ENCODE assay signal across 17 cellular contexts in genomic region chr16:563072-563644, GRCh38. TPM values are rescaled to one million over a fixed set of nuclear protein-coding genes. Genes with fewer than 3 reads are reported as not detected.
DNase-seq lines count a peak whose midpoint lies in the region; ATAC-seq, FAIRE-seq and TF ChIP-seq lines count a peak whose summit lies in the region.
"Had no signal": no experiment of that assay in that cellular context is flagged by ENCODE, and none has a peak within 500 bp of the region (broad histone marks: within the 10 kb centered on the region; RNA-seq: fewer than 3 reads in every experiment).

No MANE protein-coding gene starts in this region.

- H3K4me2 ChIP-seq in HepG2 (ENCODE audit: low read depth, low read length) = no peak overlapping the region
- H3K4me2 ChIP-seq: KMS-11 had no signal

- no peaks in the 10 kb centered on the region for H3K79me2 ChIP-seq in HepG2 (ENCODE audit: insufficient read depth, low read length)

- no peaks in the 10 kb centered on the region for H3K9me3 Mint-ChIP-seq in neural crest cell

- H3K4me3 ChIP-seq in HepG2 (replicated peaks in 1 of 3; ENCODE audit: insufficient read depth in 1 of 3, low read depth in 2 of 3, low read length in 3 of 3) (no peak overlapping the region; a peak in 1 of 6 replicates), right lobe of liver (no peak overlapping the region)
- H3K4me3 ChIP-seq: BLaER1 treated with 17β-estradiol and CSF1 and Interleukin-3, amounts not matched to agents 10 nM and 100 nM had no signal

- no peaks in the 10 kb centered on the region for H4K20me1 ChIP-seq in HepG2 (ENCODE audit: insufficient read depth, low read length)

- POLR2A ChIA-PET in HepG2 (lab: Yijun Ruan, JAX) = no interaction called here

- intact Hi-C loops in HepG2 (cut with micrococcal nuclease; ENCODE audit: unreplicated experiment) (no loop called here), right lobe of liver (cut with DNase I) (no loop called here)

- no peak for TF ChIP-seq POLR2A in HepG2 (IDR thresholded peaks at IDR 0.05; ENCODE audit: insufficient read depth in 1 of 2, low read depth in 2 of 2, low read length in 2 of 2)
- TF ChIP-seq POLR2A in right lobe of liver (IDR thresholded peaks at IDR 0.05) = no peak

- TF ChIP-seq RAD21 in HepG2 (CRISPR knock-in tag; IDR thresholded peaks at IDR 0.05) = no peak

- no peaks in the 10 kb centered on the region for H3K36me3 Mint-ChIP-seq in neural crest cell (ENCODE audit: low read depth)
- H3K36me3 Mint-ChIP-seq: CD4-positive, CD25-positive, alpha-beta regulatory T cell had no signal

- in situ Hi-C loops in HepG2 (cut with HindIII; ENCODE audit: extremely low pct_ligation_motif_present, low pct_unique_long_range_greater_than_20kb) = no loop called here

- no peak for TF ChIP-seq EP300 in HepG2 (IDR thresholded peaks at IDR 0.05; ENCODE audit: low read depth in 2 of 2, low read length in 2 of 2)
- TF ChIP-seq EP300 in HepG2 (CRISPR knock-in tag; IDR thresholded peaks at IDR 0.05; ENCODE audit: borderline replicate concordance) = no peak

- CTCF ChIA-PET in HepG2 (lab: Yijun Ruan, JAX; ENCODE audit: low intra/inter-chr PET ratio, low total read pairs) = no interaction called here

- H3K9me3 ChIP-seq in HepG2 (ENCODE audit: low read length) = no peaks in the 10 kb centered on the region
- H3K9me3 ChIP-seq in right lobe of liver = no peaks in the 10 kb centered on the region
- H3K9me3 ChIP-seq: BLaER1 treated with 17β-estradiol and CSF1 and Interleukin-3, amounts not matched to agents 10 nM and 100 nM had no signal

- H3K4me1 ChIP-seq in HepG2 (ENCODE audit: insufficient read depth, low read length) (peaks cover 73% of the 10 kb centered on the region), right lobe of liver (peaks cover 0 to 8% (median 0%) of the 10 kb centered on the region in 4 donors)

- H3K4me3 Mint-ChIP-seq in neural crest cell = peak overlapping the region; percentile 27

- H3K27me3 ChIP-seq in HepG2 (ENCODE audit: control insufficient read depth in 1 of 2, insufficient read depth in 2 of 2, low read length in 2 of 2) (peaks cover 18 to 61% of the 10 kb centered on the region in 2 experiments), right lobe of liver (no peaks in the 10 kb centered on the region)

- 36% methylated on average over 9 of the region's 30 CpGs for WGBS in HepG2 (ENCODE audit: low lambda C conversion rate)
- WGBS in right lobe of liver (ENCODE audit: insufficient coverage, low coverage, low lambda C conversion rate, missing lambda C conversion rate) = 62% methylated on average over 6 of the region's 30 CpGs

- peaks cover 36% of the 10 kb centered on the region for H3K27me3 Mint-ChIP-seq in neural crest cell (ENCODE audit: low read depth)

- H3K9ac ChIP-seq in HepG2 (ENCODE audit: insufficient read depth, low read depth, low read length) = no peak overlapping the region
- H3K9ac ChIP-seq: BLaER1 treated with 17β-estradiol and CSF1 and Interleukin-3, amounts not matched to agents 10 nM and 100 nM; KMS-11 had no signal

- H3K27ac Mint-ChIP-seq in neural crest cell (ENCODE audit: unreplicated experiment) = no peak overlapping the region

- BruUV-seq in HepG2 (replicated peaks; lab: Mats Ljungman, UMichigan) = no TSS peak

- H3K4me1 Mint-ChIP-seq in neural crest cell = peaks cover 8% of the 10 kb centered on the region

- ATAC-seq in HepG2 (no peak), right lobe of liver (no peak), HG03354 (IDR thresholded peaks at IDR 0.05; ENCODE audit: poor library complexity, severe bottlenecking, unreplicated experiment) (no peak)

- H3K27ac ChIP-seq in HepG2 (ENCODE audit: extremely low read length, insufficient read depth, low read length) (no peak overlapping the region), right lobe of liver (no peak overlapping the region)
- H3K27ac ChIP-seq: 22Rv1; BLaER1 treated with 17β-estradiol and CSF1 and Interleukin-3, amounts not matched to agents 10 nM and 100 nM; KMS-11 had no signal

- no peak overlapping the region for H2AFZ ChIP-seq in HepG2 (ENCODE audit: low read length)

- TF ChIP-seq CTCF in HepG2 (CRISPR knock-in tag; IDR thresholded peaks at IDR 0.05) (no peak), right lobe of liver (IDR thresholded peaks at IDR 0.05) (no peak), neural crest cell (conservative IDR thresholded peaks at IDR 0.05) (no peak)

- no peaks in the 10 kb centered on the region for H3K36me3 ChIP-seq in HepG2 (replicated peaks in 1 of 2; ENCODE audit: control insufficient read depth in 1 of 2, insufficient read depth in 2 of 2, low read length in 2 of 2)
- no peaks in the 10 kb centered on the region for H3K36me3 ChIP-seq in right lobe of liver
- H3K36me3 ChIP-seq: BLaER1 treated with 17β-estradiol and CSF1 and Interleukin-3, amounts not matched to agents 10 nM and 100 nM had no signal

- peak; percentile 33 for DNase-seq in DMS 273 (lab: John Stamatoyannopoulos, UW; ENCODE audit: unreplicated experiment)
- no peak for DNase-seq in DMS 273 treated with DMSO at 0.1 percent for 48 hours (lab: John Stamatoyannopoulos, UW)
- no peak for DNase-seq in HepG2 (ENCODE audit: low spot score)
- DNase-seq in right lobe of liver = no peak
- no peak for DNase-seq in neural crest cell (ENCODE audit: low read depth, low spot score)
- no peak for DNase-seq in dermis blood vessel endothelial cell
- DNase-seq: Calu3; CD4-positive, CD25-positive, alpha-beta regulatory T cell; DMS153; GF-D8 had no signal

- FAIRE-seq in HepG2 (lab: Jason Lieb, UNC) = no peak
- FAIRE-seq: GM19239, H1 had no signal

RNA-seq across cellular contexts. Expression of gene PRR35, which starts 3.0 kb away (rescaled TPM):
- total RNA-seq in HepG2 (2016; rRNA removed; fragmentation: Illumina TruSeq; extraction: Trizol) = 0.07 TPM in 1 of 2 replicates, not detected in the other
- total RNA-seq in HepG2 (2016; cell fraction: cytosol; rRNA removed; fragmentation: Illumina TruSeq; extraction: Trizol; ENCODE audit: low read depth) = not detected in 2 replicates
- not detected in 2 replicates for total RNA-seq in HepG2 (2016; cell fraction: insoluble cytoplasmic fraction; rRNA removed; fragmentation: Illumina TruSeq; extraction: Trizol)
- not detected in 2 replicates for total RNA-seq in HepG2 (2016; cell fraction: membrane; rRNA removed; fragmentation: Illumina TruSeq; extraction: Trizol)
- not detected in 2 replicates for total RNA-seq in HepG2 (2016; cell fraction: nucleus; rRNA removed; fragmentation: Illumina TruSeq; extraction: Trizol)
- 0.16 and 0.38 TPM in 2 replicates for polyA plus RNA-seq in HepG2 (2011; rRNA removed)
- 0.23 and 0.28 TPM in 2 replicates for polyA plus RNA-seq in HepG2 (2011; cell fraction: cytosol; rRNA removed)
- 0.81 and 1.2 TPM in 2 replicates for polyA plus RNA-seq in HepG2 (2011; cell fraction: nucleus; rRNA removed)
- polyA plus RNA-seq in HepG2 (2012) = 0.63 and 0.74 TPM in 2 replicates
- not detected in 2 replicates for polyA plus RNA-seq in HepG2 (2016; cell fraction: cytosol; fragmentation: Illumina TruSeq; extraction: Trizol; ENCODE audit: low read depth)
- polyA plus RNA-seq in HepG2 (2016; cell fraction: insoluble cytoplasmic fraction; fragmentation: Illumina TruSeq; extraction: Trizol; ENCODE audit: low read depth) = not detected in 2 replicates
- polyA plus RNA-seq in HepG2 (2016; cell fraction: membrane; fragmentation: Illumina TruSeq; extraction: Trizol; ENCODE audit: low read depth) = not detected in 2 replicates
- not detected in 2 replicates for polyA plus RNA-seq in HepG2 (2016; cell fraction: nucleus; fragmentation: Illumina TruSeq; extraction: Trizol; ENCODE audit: insufficient read depth, low read depth)
- 0.12 TPM in 1 of 2 replicates, not detected in the other for polyA minus RNA-seq in HepG2 (2011; rRNA and poly(A)+ RNA removed; ENCODE audit: low replicate concordance)
- 0.35 and 0.40 TPM in 2 replicates for polyA minus RNA-seq in HepG2 (2011; cell fraction: cytosol; rRNA and poly(A)+ RNA removed)
- polyA minus RNA-seq in HepG2 (2011; cell fraction: nucleus; rRNA and poly(A)+ RNA removed) = not detected in 2 replicates
- not detected for total RNA-seq in right lobe of liver
- total RNA-seq in neural crest cell = not detected in 2 replicates
- total RNA-seq in dermis blood vessel endothelial cell = not detected in 2 replicates
- total RNA-seq: A673; Calu3; CD4-positive, CD25-positive, alpha-beta regulatory T cell had no signal
- polyA plus RNA-seq: CD4-positive, CD25-positive, alpha-beta regulatory T cell had no signal

RNA-seq across cellular contexts. Expression of gene NHLRC4, which starts 3.6 kb away (rescaled TPM):
- total RNA-seq in HepG2 (2016; rRNA removed; fragmentation: Illumina TruSeq; extraction: Trizol) = 0.40 and 0.48 TPM in 2 replicates
- total RNA-seq in HepG2 (2016; cell fraction: cytosol; rRNA removed; fragmentation: Illumina TruSeq; extraction: Trizol; ENCODE audit: low read depth) = not detected in 2 replicates
- 0.33 and 0.45 TPM in 2 replicates for total RNA-seq in HepG2 (2016; cell fraction: insoluble cytoplasmic fraction; rRNA removed; fragmentation: Illumina TruSeq; extraction: Trizol)
- 0.10 and 0.22 TPM in 2 replicates for total RNA-seq in HepG2 (2016; cell fraction: membrane; rRNA removed; fragmentation: Illumina TruSeq; extraction: Trizol)
- 0.22 TPM in 1 of 2 replicates, not detected in the other for total RNA-seq in HepG2 (2016; cell fraction: nucleus; rRNA removed; fragmentation: Illumina TruSeq; extraction: Trizol)
- polyA plus RNA-seq in HepG2 (2011; rRNA removed) = 0.59 and 1.1 TPM in 2 replicates
- 0.71 and 1.2 TPM in 2 replicates for polyA plus RNA-seq in HepG2 (2011; cell fraction: cytosol; rRNA removed)
- 1.3 and 1.7 TPM in 2 replicates for polyA plus RNA-seq in HepG2 (2011; cell fraction: nucleus; rRNA removed)
- polyA plus RNA-seq in HepG2 (2012) = 1.4 and 1.5 TPM in 2 replicates
- 0.09 TPM in 1 of 2 replicates, not detected in the other for polyA plus RNA-seq in HepG2 (2016; cell fraction: cytosol; fragmentation: Illumina TruSeq; extraction: Trizol; ENCODE audit: low read depth)
- polyA plus RNA-seq in HepG2 (2016; cell fraction: insoluble cytoplasmic fraction; fragmentation: Illumina TruSeq; extraction: Trizol; ENCODE audit: low read depth) = 0.26 TPM in 2 replicates
- polyA plus RNA-seq in HepG2 (2016; cell fraction: membrane; fragmentation: Illumina TruSeq; extraction: Trizol; ENCODE audit: low read depth) = not detected in 2 replicates
- polyA plus RNA-seq in HepG2 (2016; cell fraction: nucleus; fragmentation: Illumina TruSeq; extraction: Trizol; ENCODE audit: insufficient read depth, low read depth) = not detected in 2 replicates
- 1.4 TPM in 1 of 2 replicates, not detected in the other for polyA minus RNA-seq in HepG2 (2011; rRNA and poly(A)+ RNA removed; ENCODE audit: low replicate concordance)
- polyA minus RNA-seq in HepG2 (2011; cell fraction: cytosol; rRNA and poly(A)+ RNA removed) = 0.40 and 0.88 TPM in 2 replicates
- 0.13 and 0.25 TPM in 2 replicates for polyA minus RNA-seq in HepG2 (2011; cell fraction: nucleus; rRNA and poly(A)+ RNA removed)
- under 1 TPM in 5 of 6 experiments, not detected in 1; 0.12 to 0.33 (median 0.28) TPM for total RNA-seq in right lobe of liver
- total RNA-seq in neural crest cell = 0.84 and 0.86 TPM in 2 replicates
- 1.9 and 2.7 TPM in 2 replicates for total RNA-seq in dermis blood vessel endothelial cell
- total RNA-seq: Calu3 had no signal

RNA-seq across cellular contexts. Expression of gene PIGQ, which starts 6.6 kb away (rescaled TPM):
- 8.4 and 19.7 TPM in 2 replicates for total RNA-seq in HepG2 (2016; rRNA removed; fragmentation: Illumina TruSeq; extraction: Trizol)
- 7.5 and 10.0 TPM in 2 replicates for total RNA-seq in HepG2 (2016; cell fraction: cytosol; rRNA removed; fragmentation: Illumina TruSeq; extraction: Trizol; ENCODE audit: low read depth)
- 7.4 and 18.9 TPM in 2 replicates for total RNA-seq in HepG2 (2016; cell fraction: insoluble cytoplasmic fraction; rRNA removed; fragmentation: Illumina TruSeq; extraction: Trizol)
- 13.0 and 18.2 TPM in 2 replicates for total RNA-seq in HepG2 (2016; cell fraction: membrane; rRNA removed; fragmentation: Illumina TruSeq; extraction: Trizol)
- total RNA-seq in HepG2 (2016; cell fraction: nucleus; rRNA removed; fragmentation: Illumina TruSeq; extraction: Trizol) = 16.8 and 19.0 TPM in 2 replicates
- polyA plus RNA-seq in HepG2 (2011; rRNA removed) = 7.7 and 13.6 TPM in 2 replicates
- 7.2 and 11.6 TPM in 2 replicates for polyA plus RNA-seq in HepG2 (2011; cell fraction: cytosol; rRNA removed)
- 70.8 and 80.2 TPM in 2 replicates for polyA plus RNA-seq in HepG2 (2011; cell fraction: nucleus; rRNA removed)
- polyA plus RNA-seq in HepG2 (2012) = 6.7 and 8.5 TPM in 2 replicates
- polyA plus RNA-seq in HepG2 (2016; cell fraction: cytosol; fragmentation: Illumina TruSeq; extraction: Trizol; ENCODE audit: low read depth) = 6.3 and 7.2 TPM in 2 replicates
- 6.9 and 8.3 TPM in 2 replicates for polyA plus RNA-seq in HepG2 (2016; cell fraction: insoluble cytoplasmic fraction; fragmentation: Illumina TruSeq; extraction: Trizol; ENCODE audit: low read depth)
- polyA plus RNA-seq in HepG2 (2016; cell fraction: membrane; fragmentation: Illumina TruSeq; extraction: Trizol; ENCODE audit: low read depth) = 10.4 and 10.8 TPM in 2 replicates
- 31.7 and 36.7 TPM in 2 replicates for polyA plus RNA-seq in HepG2 (2016; cell fraction: nucleus; fragmentation: Illumina TruSeq; extraction: Trizol; ENCODE audit: insufficient read depth, low read depth)
- polyA minus RNA-seq in HepG2 (2011; rRNA and poly(A)+ RNA removed; ENCODE audit: low replicate concordance) = 38.0 and 89.1 TPM in 2 replicates
- polyA minus RNA-seq in HepG2 (2011; cell fraction: cytosol; rRNA and poly(A)+ RNA removed) = 8.1 and 11.1 TPM in 2 replicates
- polyA minus RNA-seq in HepG2 (2011; cell fraction: nucleus; rRNA and poly(A)+ RNA removed) = 13.6 and 14.0 TPM in 2 replicates
- 10 to 100 TPM; 19.5 to 32.0 (median 27.8) TPM for total RNA-seq in right lobe of liver
- 84.9 and 91.7 TPM in 2 replicates for total RNA-seq in neural crest cell
- 25.4 and 32.2 TPM in 2 replicates for total RNA-seq in dermis blood vessel endothelial cell

RNA-seq across cellular contexts. Expression of gene RAB40C, which starts 26.7 kb away (rescaled TPM):
- total RNA-seq in HepG2 (2016; rRNA removed; fragmentation: Illumina TruSeq; extraction: Trizol) (8.2 and 11.5 TPM in 2 replicates), right lobe of liver (10 to 100 TPM in 5 of 6 experiments, 1 to 10 TPM in 1; 10.0 to 14.1 (median 12.0) TPM), neural crest cell (30.9 and 31.6 TPM in 2 replicates), dermis blood vessel endothelial cell (13.3 and 14.1 TPM in 2 replicates)
- total RNA-seq in HepG2 (2016; cell fraction: cytosol; rRNA removed; fragmentation: Illumina TruSeq; extraction: Trizol; ENCODE audit: low read depth) = 3.9 TPM in 2 replicates
- total RNA-seq in HepG2 (2016; cell fraction: insoluble cytoplasmic fraction; rRNA removed; fragmentation: Illumina TruSeq; extraction: Trizol) = 7.7 and 10.5 TPM in 2 replicates
- 9.2 and 9.7 TPM in 2 replicates for total RNA-seq in HepG2 (2016; cell fraction: membrane; rRNA removed; fragmentation: Illumina TruSeq; extraction: Trizol)
- total RNA-seq in HepG2 (2016; cell fraction: nucleus; rRNA removed; fragmentation: Illumina TruSeq; extraction: Trizol) = 6.0 and 7.3 TPM in 2 replicates
- polyA plus RNA-seq in HepG2 (2011; rRNA removed) = 7.7 and 10.6 TPM in 2 replicates
- 6.0 and 10.4 TPM in 2 replicates for polyA plus RNA-seq in HepG2 (2011; cell fraction: cytosol; rRNA removed)
- 25.9 TPM in 2 replicates for polyA plus RNA-seq in HepG2 (2011; cell fraction: nucleus; rRNA removed)
- 7.0 and 9.0 TPM in 2 replicates for polyA plus RNA-seq in HepG2 (2012)
- polyA plus RNA-seq in HepG2 (2016; cell fraction: cytosol; fragmentation: Illumina TruSeq; extraction: Trizol; ENCODE audit: low read depth) = 2.5 and 2.9 TPM in 2 replicates
- polyA plus RNA-seq in HepG2 (2016; cell fraction: insoluble cytoplasmic fraction; fragmentation: Illumina TruSeq; extraction: Trizol; ENCODE audit: low read depth) = 8.9 and 11.2 TPM in 2 replicates
- polyA plus RNA-seq in HepG2 (2016; cell fraction: membrane; fragmentation: Illumina TruSeq; extraction: Trizol; ENCODE audit: low read depth) = 6.5 and 6.8 TPM in 2 replicates
- 20.2 and 22.4 TPM in 2 replicates for polyA plus RNA-seq in HepG2 (2016; cell fraction: nucleus; fragmentation: Illumina TruSeq; extraction: Trizol; ENCODE audit: insufficient read depth, low read depth)
- 15.3 and 16.9 TPM in 2 replicates for polyA minus RNA-seq in HepG2 (2011; rRNA and poly(A)+ RNA removed; ENCODE audit: low replicate concordance)
- 5.5 and 7.3 TPM in 2 replicates for polyA minus RNA-seq in HepG2 (2011; cell fraction: cytosol; rRNA and poly(A)+ RNA removed)
- polyA minus RNA-seq in HepG2 (2011; cell fraction: nucleus; rRNA and poly(A)+ RNA removed) = 3.4 and 4.0 TPM in 2 replicates

RNA-seq across cellular contexts. Expression of gene CAPN15, which starts 35.6 kb away (rescaled TPM):
- total RNA-seq in HepG2 (2016; rRNA removed; fragmentation: Illumina TruSeq; extraction: Trizol) = 15.0 and 24.5 TPM in 2 replicates
- total RNA-seq in HepG2 (2016; cell fraction: cytosol; rRNA removed; fragmentation: Illumina TruSeq; extraction: Trizol; ENCODE audit: low read depth) = 4.2 and 4.4 TPM in 2 replicates
- total RNA-seq in HepG2 (2016; cell fraction: insoluble cytoplasmic fraction; rRNA removed; fragmentation: Illumina TruSeq; extraction: Trizol) = 12.6 and 24.1 TPM in 2 replicates
- total RNA-seq in HepG2 (2016; cell fraction: membrane; rRNA removed; fragmentation: Illumina TruSeq; extraction: Trizol) = 16.3 and 16.4 TPM in 2 replicates
- 14.9 and 20.4 TPM in 2 replicates for total RNA-seq in HepG2 (2016; cell fraction: nucleus; rRNA removed; fragmentation: Illumina TruSeq; extraction: Trizol)
- polyA plus RNA-seq in HepG2 (2011; rRNA removed) = 14.9 and 22.2 TPM in 2 replicates
- 11.3 and 22.6 TPM in 2 replicates for polyA plus RNA-seq in HepG2 (2011; cell fraction: cytosol; rRNA removed)
- 103 and 145 TPM in 2 replicates for polyA plus RNA-seq in HepG2 (2011; cell fraction: nucleus; rRNA removed)
- polyA plus RNA-seq in HepG2 (2012) = 17.6 and 19.5 TPM in 2 replicates
- polyA plus RNA-seq in HepG2 (2016; cell fraction: cytosol; fragmentation: Illumina TruSeq; extraction: Trizol; ENCODE audit: low read depth) = 5.8 and 6.0 TPM in 2 replicates
- polyA plus RNA-seq in HepG2 (2016; cell fraction: insoluble cytoplasmic fraction; fragmentation: Illumina TruSeq; extraction: Trizol; ENCODE audit: low read depth) = 20.7 and 26.7 TPM in 2 replicates
- polyA plus RNA-seq in HepG2 (2016; cell fraction: membrane; fragmentation: Illumina TruSeq; extraction: Trizol; ENCODE audit: low read depth) = 16.3 and 19.3 TPM in 2 replicates
- 67.7 and 68.0 TPM in 2 replicates for polyA plus RNA-seq in HepG2 (2016; cell fraction: nucleus; fragmentation: Illumina TruSeq; extraction: Trizol; ENCODE audit: insufficient read depth, low read depth)
- polyA minus RNA-seq in HepG2 (2011; rRNA and poly(A)+ RNA removed; ENCODE audit: low replicate concordance) = 22.1 and 60.1 TPM in 2 replicates
- polyA minus RNA-seq in HepG2 (2011; cell fraction: cytosol; rRNA and poly(A)+ RNA removed) = 39.5 and 41.1 TPM in 2 replicates
- polyA minus RNA-seq in HepG2 (2011; cell fraction: nucleus; rRNA and poly(A)+ RNA removed) = 16.0 and 18.4 TPM in 2 replicates
- 10 to 100 TPM; 17.3 to 34.3 (median 23.3) TPM for total RNA-seq in right lobe of liver
- total RNA-seq in neural crest cell = 56.9 and 60.3 TPM in 2 replicates
- total RNA-seq in dermis blood vessel endothelial cell = 50.5 and 83.4 TPM in 2 replicates
